12 cellular contexts compared by ENCODE assay signal in the genomic region with DNA sequence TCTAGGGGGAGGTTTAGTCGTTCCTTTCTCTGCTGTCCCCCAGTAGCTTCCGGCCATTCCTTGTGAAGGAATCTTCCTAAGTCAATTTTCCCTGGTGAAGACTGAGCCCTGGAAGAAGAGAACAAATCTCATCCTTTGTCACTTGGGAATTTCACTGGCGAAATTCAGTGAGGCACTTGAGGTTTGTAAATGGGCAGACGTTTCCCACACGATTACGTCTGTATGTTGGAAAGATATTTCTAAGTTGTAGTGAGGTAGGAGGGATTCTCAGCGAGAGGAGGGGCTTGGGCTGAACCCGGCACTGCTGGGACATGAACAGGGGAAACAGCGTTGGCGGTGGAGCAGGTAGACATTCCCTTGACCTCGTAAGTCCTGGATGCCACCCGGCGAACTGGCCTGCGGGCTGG. TPM values are rescaled to one million over a fixed set of nuclear protein-coding genes. Genes with fewer than 3 reads are reported as not detected.
DNase-seq lines count a peak whose midpoint lies in the region; ATAC-seq, FAIRE-seq and TF ChIP-seq lines count a peak whose summit lies in the region.
"Had no signal": no experiment of that assay in that cellular context is flagged by ENCODE, and none has a peak within 500 bp of the region (broad histone marks: within the 10 kb centered on the region; RNA-seq: fewer than 3 reads in every experiment).

No MANE protein-coding gene starts in this region.

- CTCF ChIA-PET in HepG2 (lab: Yijun Ruan, JAX; ENCODE audit: low intra/inter-chr PET ratio, low total read pairs): no interaction called here

- 87% methylated on average over 14 of the region's 14 CpGs for WGBS in liver
- 97% methylated on average over 14 of the region's 14 CpGs for WGBS in HepG2 (ENCODE audit: low lambda C conversion rate)

- TF ChIP-seq CTCF in liver (IDR thresholded peaks at IDR 0.05; ENCODE audit: low read depth, low read length, missing input control): no peak
- TF ChIP-seq CTCF in HepG2 (CRISPR knock-in tag; IDR thresholded peaks at IDR 0.05): no peak
- no peak for TF ChIP-seq CTCF in osteoblast (IDR thresholded peaks at IDR 0.05; ENCODE audit: extremely low read depth, low read depth, low read length)

- H3K27ac ChIP-seq in liver (ENCODE audit: low read depth in 1 of 2, low read length in 2 of 2) (peak overlapping the region; percentile 72 to 83), HepG2 (ENCODE audit: extremely low read length, insufficient read depth, low read length) (no peak overlapping the region), osteoblast (ENCODE audit: low read depth, low read length) (peak overlapping the region; percentile 97)
- H3K27ac ChIP-seq: neural progenitor cell had no signal

- peaks cover 0 to 4% (median 1%) of the 10 kb centered on the region in 4 donors for H3K36me3 ChIP-seq in liver (ENCODE audit: control insufficient read depth in 4 of 4, insufficient read depth in 3 of 4, low read depth in 1 of 4, low read length in 3 of 4)
- peaks cover 0 to 3% of the 10 kb centered on the region in 2 experiments; a peak in 3 of 5 replicates for H3K36me3 ChIP-seq in HepG2 (replicated peaks in 1 of 2; ENCODE audit: control insufficient read depth in 1 of 2, insufficient read depth in 2 of 2, low read length in 2 of 2)
- peaks cover 13% of the 10 kb centered on the region for H3K36me3 ChIP-seq in osteoblast (ENCODE audit: insufficient read depth, low read length)
- H3K36me3 ChIP-seq: neural progenitor cell had no signal

- H4K20me1 ChIP-seq in HepG2 (ENCODE audit: insufficient read depth, low read length) (no peaks in the 10 kb centered on the region), osteoblast (ENCODE audit: insufficient read depth, low read length) (peaks cover 26% of the 10 kb centered on the region)

- peaks cover 59% of the 10 kb centered on the region for H3K79me2 ChIP-seq in HepG2 (ENCODE audit: insufficient read depth, low read length)
- peaks cover 94% of the 10 kb centered on the region for H3K79me2 ChIP-seq in osteoblast (ENCODE audit: insufficient read depth, low read length)

- BruUV-seq in HepG2 (replicated peaks; lab: Mats Ljungman, UMichigan): no TSS peak

- H3K9ac ChIP-seq in liver (ENCODE audit: low read depth in 1 of 2, low read length in 2 of 2): no peak overlapping the region
- no peak overlapping the region for H3K9ac ChIP-seq in HepG2 (ENCODE audit: insufficient read depth, low read depth, low read length)
- H3K9ac ChIP-seq: neural progenitor cell had no signal

- ATAC-seq in HepG2: no peak
- ATAC-seq in HG02973 (IDR thresholded peaks at IDR 0.05; ENCODE audit: unreplicated experiment): no peak
- ATAC-seq: stimulated activated naive CD8-positive, alpha-beta T cell treated with anti-CD3 and anti-CD28 coated beads, Interleukin-15, amount 100 ng/mL, for 72 hours had no signal

- POLR2A ChIA-PET in HepG2 (lab: Yijun Ruan, JAX): no interaction called here

- DNase-seq in HepG2 (ENCODE audit: low spot score) (no peak), fibroblast of peridontal ligament (ENCODE audit: extremely low read depth) (peak; percentile 69), osteoblast (ENCODE audit: insufficient read length, low spot score, missing footprints) (peak; percentile 87), middle frontal gyrus (ENCODE audit: extremely low spot score, low spot score) (no peak), NCI-H1092 (lab: John Stamatoyannopoulos, UW) (no peak), AG20443 (ENCODE audit: low spot score) (no peak)
- DNase-seq: activated B cell treated with CpG ODN at 0.5 μM for 24 hours; activated T-cell treated with anti-CD3 and anti-CD28 coated beads, Interleukin-2, amount 50 U/mL, for 24 hours; stimulated activated naive CD8-positive, alpha-beta T cell treated with anti-CD3 and anti-CD28 coated beads, Interleukin-15, amount 100 ng/mL, for 72 hours had no signal

- no peak for FAIRE-seq in HepG2 (lab: Jason Lieb, UNC)

- no peak for TF ChIP-seq EP300 in HepG2 (IDR thresholded peaks at IDR 0.05; ENCODE audit: low read depth in 2 of 2, low read length in 2 of 2)
- no peak for TF ChIP-seq EP300 in HepG2 (CRISPR knock-in tag; IDR thresholded peaks at IDR 0.05; ENCODE audit: borderline replicate concordance)

- H3K4me2 ChIP-seq in HepG2 (ENCODE audit: low read depth, low read length) (no peak overlapping the region), osteoblast (ENCODE audit: insufficient read depth, low read length) (peak overlapping the region; percentile 79)
- H3K4me2 ChIP-seq: neural progenitor cell had no signal

- intact Hi-C loops in HepG2 (cut with micrococcal nuclease; ENCODE audit: unreplicated experiment): no loop called here

- H3K27me3 ChIP-seq in liver (ENCODE audit: control insufficient read depth in 4 of 4, insufficient read depth in 4 of 4, low read length in 3 of 4) (no peaks in the 10 kb centered on the region), HepG2 (ENCODE audit: control insufficient read depth in 1 of 2, insufficient read depth in 2 of 2, low read length in 2 of 2) (no peaks in the 10 kb centered on the region), osteoblast (ENCODE audit: insufficient read depth, low read length) (no peaks in the 10 kb centered on the region)
- H3K27me3 ChIP-seq: neural progenitor cell had no signal

- H3K4me3 ChIP-seq in liver (ENCODE audit: low read depth in 1 of 3, low read length in 3 of 3) (no peak overlapping the region), HepG2 (replicated peaks in 1 of 3; ENCODE audit: insufficient read depth in 1 of 3, low read depth in 2 of 3, low read length in 3 of 3) (no peak overlapping the region), osteoblast (ENCODE audit: insufficient read depth, low read length) (peak overlapping the region; percentile 54)
- H3K4me3 ChIP-seq: neural progenitor cell had no signal

- TF ChIP-seq POLR2A in HepG2 (IDR thresholded peaks at IDR 0.05; ENCODE audit: insufficient read depth in 1 of 2, low read depth in 2 of 2, low read length in 2 of 2): no peak

- H3K9me3 ChIP-seq in liver (ENCODE audit: control insufficient read depth in 4 of 4, low read length in 3 of 4) (no peaks in the 10 kb centered on the region), HepG2 (ENCODE audit: low read length) (no peaks in the 10 kb centered on the region), osteoblast (ENCODE audit: low read depth, low read length) (no peaks in the 10 kb centered on the region)

- no peak overlapping the region for H2AFZ ChIP-seq in HepG2 (ENCODE audit: low read length)
- no peak overlapping the region for H2AFZ ChIP-seq in osteoblast (ENCODE audit: low read length)
- H2AFZ ChIP-seq: neural progenitor cell had no signal

- H3K4me1 ChIP-seq in liver (ENCODE audit: control insufficient read depth in 4 of 4, insufficient read depth in 4 of 4, low read length in 3 of 4): peaks cover 13 to 40% (median 24%) of the 10 kb centered on the region in 4 donors
- H3K4me1 ChIP-seq in HepG2 (ENCODE audit: insufficient read depth, low read length): peaks cover 52% of the 10 kb centered on the region
- peaks cover 23% of the 10 kb centered on the region for H3K4me1 ChIP-seq in osteoblast (ENCODE audit: insufficient read depth, low read length)

- no peak for TF ChIP-seq RAD21 in liver (IDR thresholded peaks at IDR 0.05)
- TF ChIP-seq RAD21 in HepG2 (CRISPR knock-in tag; IDR thresholded peaks at IDR 0.05): no peak

- in situ Hi-C loops in HepG2 (cut with HindIII; ENCODE audit: extremely low pct_ligation_motif_present, low pct_unique_long_range_greater_than_20kb): no loop called here

TF ChIP-seq in HepG2, 621 proteins besides CTCF, POLR2A, EP300 and RAD21 (continues in another document):
- TF ChIP-seq, protein P1, sequence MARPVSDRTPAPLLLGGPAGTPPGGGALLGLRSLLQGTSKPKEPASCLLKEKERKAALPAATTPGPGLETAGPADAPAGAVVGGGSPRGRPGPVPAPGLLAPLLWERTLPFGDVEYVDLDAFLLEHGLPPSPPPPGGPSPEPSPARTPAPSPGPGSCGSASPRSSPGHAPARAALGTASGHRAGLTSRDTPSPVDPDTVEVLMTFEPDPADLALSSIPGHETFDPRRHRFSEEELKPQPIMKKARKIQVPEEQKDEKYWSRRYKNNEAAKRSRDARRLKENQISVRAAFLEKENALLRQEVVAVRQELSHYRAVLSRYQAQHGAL (CRISPR knock-in tag; IDR thresholded peaks at IDR 0.05; ENCODE audit: not compliant biosample characterization): no peak

RNA-seq across cellular contexts. Expression of a gene that starts 47.2 kb away (rescaled TPM):
- total RNA-seq in liver: 100 to 1,000 TPM in 1 of 2 donors, 10 to 100 TPM in 1; 75.8 to 153 TPM
- 100 to 1,000 TPM in 1 of 2 donors, 10 to 100 TPM in 1; 47.5 to 182 TPM for polyA plus RNA-seq in liver
- 18.1 and 39.6 TPM in 2 replicates for total RNA-seq in HepG2 (2016; rRNA removed; fragmentation: Illumina TruSeq; extraction: Trizol)
- 5.4 TPM in 2 replicates for total RNA-seq in HepG2 (2016; cell fraction: cytosol; rRNA removed; fragmentation: Illumina TruSeq; extraction: Trizol; ENCODE audit: low read depth)
- total RNA-seq in HepG2 (2016; cell fraction: insoluble cytoplasmic fraction; rRNA removed; fragmentation: Illumina TruSeq; extraction: Trizol): 15.0 and 40.1 TPM in 2 replicates
- total RNA-seq in HepG2 (2016; cell fraction: membrane; rRNA removed; fragmentation: Illumina TruSeq; extraction: Trizol): 12.5 and 13.0 TPM in 2 replicates
- total RNA-seq in HepG2 (2016; cell fraction: nucleus; rRNA removed; fragmentation: Illumina TruSeq; extraction: Trizol): 37.9 and 44.3 TPM in 2 replicates
- 39.3 and 44.2 TPM in 2 replicates for polyA plus RNA-seq in HepG2 (2011; rRNA removed)
- polyA plus RNA-seq in HepG2 (2011; cell fraction: cytosol; rRNA removed): 49.4 and 53.3 TPM in 2 replicates
- polyA plus RNA-seq in HepG2 (2011; cell fraction: nucleus; rRNA removed): 41.5 and 42.3 TPM in 2 replicates
- polyA plus RNA-seq in HepG2 (2012): 62.4 and 72.1 TPM in 2 replicates
- 5.6 and 5.7 TPM in 2 replicates for polyA plus RNA-seq in HepG2 (2016; cell fraction: cytosol; fragmentation: Illumina TruSeq; extraction: Trizol; ENCODE audit: low read depth)
- polyA plus RNA-seq in HepG2 (2016; cell fraction: insoluble cytoplasmic fraction; fragmentation: Illumina TruSeq; extraction: Trizol; ENCODE audit: low read depth): 17.3 and 20.6 TPM in 2 replicates
- polyA plus RNA-seq in HepG2 (2016; cell fraction: membrane; fragmentation: Illumina TruSeq; extraction: Trizol; ENCODE audit: low read depth): 9.2 TPM in 2 replicates
- polyA plus RNA-seq in HepG2 (2016; cell fraction: nucleus; fragmentation: Illumina TruSeq; extraction: Trizol; ENCODE audit: insufficient read depth, low read depth): 63.7 and 66.5 TPM in 2 replicates
- polyA minus RNA-seq in HepG2 (2011; rRNA and poly(A)+ RNA removed; ENCODE audit: low replicate concordance): 56.6 and 150 TPM in 2 replicates
- polyA minus RNA-seq in HepG2 (2011; cell fraction: cytosol; rRNA and poly(A)+ RNA removed): 31.7 and 33.5 TPM in 2 replicates
- polyA minus RNA-seq in HepG2 (2011; cell fraction: nucleus; rRNA and poly(A)+ RNA removed): 30.0 and 30.1 TPM in 2 replicates
- total RNA-seq in osteoblast: 81.9 and 83.2 TPM in 2 replicates

Comparison
In these comparisons a context has a peak if more than half of its experiments do, and no peak if none do; other contexts are left out.
1. DNase-seq: peak in fibroblast of peridontal ligament (single experiment) and osteoblast (single experiment); none in HepG2 (single experiment), middle frontal gyrus (single experiment), NCI-H1092 (single experiment) and AG20443 (single experiment).